ENCODE assay signal across 8 cellular contexts in genomic region chr9:78235296-78235770, GRCh38. TPM values are rescaled to one million over a fixed set of nuclear protein-coding genes. Genes with fewer than 3 reads are reported as not detected.
A peak's percentile ranks its signal among the peaks of the same experiment; 100 is the strongest.
DNase-seq lines count a peak whose midpoint lies in the region; ATAC-seq and TF ChIP-seq lines count a peak whose summit lies in the region.

No MANE protein-coding gene starts in this region.

- H3K4me3 Mint-ChIP-seq in activated T-cell treated with anti-CD3 and anti-CD28 coated beads, Interleukin-2, amount 50 U/mL, for 4 hours, result peak overlapping the region; percentile 95

- peak overlapping the region; percentile 69 to 79 (median 72) for H3K27ac ChIP-seq in gastrocnemius medialis

- intact Hi-C loops in left ventricle myocardium superior (cut with micrococcal nuclease), result no loop called here
- intact Hi-C loops in gastrocnemius medialis (cut with DNase I; ENCODE audit: low total_unique reads), result no loop called here

- no peak for TF ChIP-seq CTCF in gastrocnemius medialis (IDR thresholded peaks at IDR 0.05 in 4 of 5, conservative IDR thresholded peaks at IDR 0.05 in 1 of 5)

- H3K36me3 Mint-ChIP-seq in activated T-cell treated with anti-CD3 and anti-CD28 coated beads, Interleukin-2, amount 50 U/mL, for 4 hours (ENCODE audit: insufficient read depth), result peaks cover 2% of the 10 kb centered on the region
- H3K36me3 Mint-ChIP-seq in activated naive CD4-positive, alpha-beta T cell treated with anti-CD3 and anti-CD28 coated beads, Interleukin-2, amount 50 U/mL, for 72 hours, result peaks cover 5 to 16% of the 10 kb centered on the region in 2 donors

- ATAC-seq in activated T-cell treated with anti-CD3 and anti-CD28 coated beads, Interleukin-2, amount 50 U/mL, for 4 hours, result no peak
- no peak for ATAC-seq in activated naive CD4-positive, alpha-beta T cell treated with anti-CD3 and anti-CD28 coated beads, Interleukin-2, amount 50 U/mL, for 72 hours
- ATAC-seq in left ventricle myocardium superior (peak; percentile 16), gastrocnemius medialis (peak; percentile 6 to 23), GM18519 (IDR thresholded peaks at IDR 0.05; ENCODE audit: low FRiP score, unreplicated experiment) (no peak), HG03108 (IDR thresholded peaks at IDR 0.05; ENCODE audit: unreplicated experiment) (no peak)

- H3K36me3 ChIP-seq in gastrocnemius medialis, result peaks cover 0 to 4% of the 10 kb centered on the region in 2 donors

- H3K4me1 Mint-ChIP-seq in activated T-cell treated with anti-CD3 and anti-CD28 coated beads, Interleukin-2, amount 50 U/mL, for 4 hours (ENCODE audit: low read depth), result peaks cover 38% of the 10 kb centered on the region

- no peak for TF ChIP-seq POLR2A in gastrocnemius medialis (IDR thresholded peaks at IDR 0.05)

- no peaks in the 10 kb centered on the region for H3K9me3 ChIP-seq in gastrocnemius medialis

- H3K27me3 ChIP-seq in gastrocnemius medialis, result no peaks in the 10 kb centered on the region

- H3K27ac Mint-ChIP-seq in activated naive CD4-positive, alpha-beta T cell treated with anti-CD3 and anti-CD28 coated beads, Interleukin-2, amount 50 U/mL, for 72 hours, result peak overlapping the region; percentile 92 to 94

- no peaks in the 10 kb centered on the region for H3K9me3 Mint-ChIP-seq in activated T-cell treated with anti-CD3 and anti-CD28 coated beads, Interleukin-2, amount 50 U/mL, for 4 hours
- peaks cover 0 to 5% of the 10 kb centered on the region in 2 donors for H3K9me3 Mint-ChIP-seq in activated naive CD4-positive, alpha-beta T cell treated with anti-CD3 and anti-CD28 coated beads, Interleukin-2, amount 50 U/mL, for 72 hours

- DNase-seq in activated T-cell treated with anti-CD3 and anti-CD28 coated beads, Interleukin-2, amount 50 U/mL, for 4 hours, result no peak
- no peak for DNase-seq in activated T-cell treated with anti-CD3 and anti-CD28 coated beads, Interleukin-2, amount 50 U/mL, for 1 hour
- DNase-seq in activated naive CD4-positive, alpha-beta T cell treated with anti-CD3 and anti-CD28 coated beads, Interleukin-2, amount 50 U/mL, for 72 hours (ENCODE audit: low spot score in 2 of 2), result no peak
- DNase-seq in left ventricle myocardium superior, result no peak
- DNase-seq in gastrocnemius medialis, result no peak
- no peak for DNase-seq in cortex of kidney (lab: John Stamatoyannopoulos, UW)

- H3K4me1 ChIP-seq in gastrocnemius medialis, result peaks cover 0 to 10% of the 10 kb centered on the region in 2 donors

- no peaks in the 10 kb centered on the region for H3K27me3 Mint-ChIP-seq in activated T-cell treated with anti-CD3 and anti-CD28 coated beads, Interleukin-2, amount 50 U/mL, for 4 hours (ENCODE audit: low read depth)

- H3K4me3 ChIP-seq in gastrocnemius medialis, result peak overlapping the region; percentile 74 to 94 (median 87)

- in situ Hi-C loops in gastrocnemius medialis (cut with MboI; ENCODE audit: low sequenced_read_pairs in 4 of 4), result no loop called here

RNA-seq across cellular contexts. Expression of gene CEP78, which starts 0.5 kb away (rescaled TPM):
- total RNA-seq in activated T-cell treated with anti-CD3 and anti-CD28 coated beads, Interleukin-2, amount 50 U/mL, for 4 hours, result 10 to 100 TPM; 29.4 to 30.8 (median 29.6) TPM
- 10 to 100 TPM; 33.4 to 40.7 TPM for total RNA-seq in activated naive CD4-positive, alpha-beta T cell treated with anti-CD3 and anti-CD28 coated beads, Interleukin-2, amount 50 U/mL, for 72 hours
- total RNA-seq in left ventricle myocardium superior (3.6 TPM), gastrocnemius medialis (1 to 10 TPM; 2.1 to 2.8 (median 2.5) TPM)

Comparison
In these comparisons a context has a peak if more than half of its experiments do, and no peak if none do; other contexts are left out.
1. ATAC-seq: peak in left ventricle myocardium superior (single experiment) and gastrocnemius medialis (2 of 2); none in activated T-cell treated with anti-CD3 and anti-CD28 coated beads, Interleukin-2, amount 50 U/mL, for 4 hours (0 of 2), activated naive CD4-positive, alpha-beta T cell treated with anti-CD3 and anti-CD28 coated beads, Interleukin-2, amount 50 U/mL, for 72 hours (0 of 2), GM18519 (single experiment) and HG03108 (single experiment).